ENCODE assay signal across 8 cellular contexts in the genomic region with DNA sequence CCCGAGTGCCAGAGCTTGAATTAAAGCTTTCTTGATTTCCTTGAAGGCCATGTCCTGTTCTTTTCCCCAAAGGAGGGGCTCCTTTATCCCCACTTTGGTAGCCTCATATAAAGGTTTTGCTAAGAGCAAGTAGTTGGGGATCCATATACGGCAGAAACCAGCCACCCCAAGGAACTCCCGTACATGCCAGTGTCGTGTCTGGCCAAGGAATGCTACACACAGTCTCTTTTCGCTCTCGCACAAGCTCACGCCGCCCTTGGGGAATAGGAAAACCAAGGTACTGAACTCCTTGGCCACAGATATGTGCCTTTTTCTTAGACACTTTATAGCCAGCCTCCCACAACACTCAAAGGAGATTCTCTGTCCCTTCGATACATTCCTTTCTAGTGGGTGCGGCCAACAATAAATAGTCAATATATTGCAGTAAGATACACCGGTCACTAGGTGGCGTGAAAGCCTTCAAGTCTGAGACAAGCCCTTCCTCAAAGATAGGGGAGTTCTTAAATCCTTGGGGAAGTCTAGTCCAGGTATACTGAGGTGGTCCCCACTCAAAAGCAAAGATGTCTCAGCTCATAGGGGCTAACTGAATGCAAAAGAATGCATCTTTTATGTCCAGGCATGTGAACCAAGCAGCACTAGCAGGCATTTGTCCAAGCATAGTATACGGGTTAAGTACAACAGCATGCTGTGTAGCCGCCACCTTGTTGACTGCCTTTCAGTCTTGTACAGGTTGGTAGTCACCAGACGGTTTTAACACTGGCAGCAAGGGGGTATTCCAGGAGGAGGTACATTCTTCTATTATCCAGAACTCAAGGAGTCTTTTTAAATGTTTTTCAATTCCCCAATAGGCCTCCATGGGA. TPM values are rescaled to one million over a fixed set of nuclear protein-coding genes. Genes with fewer than 3 reads are reported as not detected.
DNase-seq lines count a peak whose midpoint lies in the region; ATAC-seq and TF ChIP-seq lines count a peak whose summit lies in the region.

No MANE protein-coding gene starts in this region.

- H3K9me3 ChIP-seq in HCT116 (ENCODE audit: control insufficient read depth in 1 of 2, insufficient read depth in 1 of 2, low read depth in 1 of 2, low read length in 2 of 2) = no peaks in the 10 kb centered on the region

- no peaks in the 10 kb centered on the region for H3K9me2 ChIP-seq in HCT116 (ENCODE audit: insufficient read depth)

- no peak overlapping the region for H3K9ac ChIP-seq in HCT116 (ENCODE audit: low read length)

- TF ChIP-seq CTCF in HCT116 (IDR thresholded peaks at IDR 0.05 in 2 of 3, conservative IDR thresholded peaks at IDR 0.05 in 1 of 3; ENCODE audit: borderline replicate concordance in 1 of 3, insufficient read depth in 1 of 3, low read depth in 2 of 3, low read length in 2 of 3) (peak; percentile 33 to 61 (median 45); a peak in 4 of 6 replicates), retinal pigment epithelial cell (conservative IDR thresholded peaks at IDR 0.05; ENCODE audit: low read depth, low read length) (peak; percentile 68)

- H3K27ac ChIP-seq in HCT116 (ENCODE audit: low read depth, low read length) = no peak overlapping the region

- POLR2A ChIA-PET in HCT116 (lab: Charles Lee) = no interaction called here

- no TSS peak for BruUV-seq in HCT116 (replicated peaks; lab: Mats Ljungman, UMichigan)

- DNase-seq in SIG-M5 treated with dmso at 0.1 percent for 504 hours (lab: John Stamatoyannopoulos, UW; ENCODE audit: unreplicated experiment) (peak; percentile 58), SIG-M5 (lab: John Stamatoyannopoulos, UW) (no peak), HCT116 (ENCODE audit: low read depth, low spot score) (peak; percentile 22), NCI-H2196 treated with DMSO at 0.1 percent for 48 hours (lab: John Stamatoyannopoulos, UW; ENCODE audit: unreplicated experiment) (peak; percentile 1), glomerular visceral epithelial cell (ENCODE audit: extremely low spot score) (peak; percentile 56), retinal pigment epithelial cell (ENCODE audit: low read depth) (peak; percentile 3)
- peak; percentile 19 for DNase-seq in activated CD8-positive, alpha-beta memory T cell treated with anti-CD3 and anti-CD28 coated beads, Interleukin-2, amount 50 U/mL, for 4 hours

- H3K4me1 ChIP-seq in HCT116 (ENCODE audit: control insufficient read depth in 1 of 2, insufficient read depth in 2 of 2, low read length in 2 of 2) = no peaks in the 10 kb centered on the region

- intact Hi-C loops in HCT116 (cut with micrococcal nuclease) = no loop called here

- RAD21 ChIA-PET in HCT116 (lab: Charles Lee; ENCODE audit: low non-redundant PET in 1 of 2, low total read pairs in 2 of 2, uncharacterized antibody in 2 of 2, unreplicated experiment in 2 of 2) = no interaction called here

- H2AFZ ChIP-seq in HCT116 (ENCODE audit: low read depth, low read length, poor library complexity, severe bottlenecking) = no peak overlapping the region

- H3K36me3 ChIP-seq in HCT116 (ENCODE audit: control insufficient read depth in 1 of 2, insufficient read depth in 2 of 2, low read length in 2 of 2) = no peaks in the 10 kb centered on the region

- no peak for TF ChIP-seq POLR2A in HCT116 (IDR thresholded peaks at IDR 0.05; ENCODE audit: borderline replicate concordance, extremely low read depth, insufficient read depth, insufficient read length)

- H3K4me2 ChIP-seq in HCT116 (ENCODE audit: low read length) = peak overlapping the region; percentile 25; the same call in 1 of the 2 replicates

- peak; percentile 70 for TF ChIP-seq RAD21 in HCT116 (IDR thresholded peaks at IDR 0.05; ENCODE audit: low read depth)

- H4K20me1 ChIP-seq in HCT116 (ENCODE audit: insufficient read depth) = no peaks in the 10 kb centered on the region

- H3K4me3 ChIP-seq in HCT116 (replicated peaks in 1 of 2; ENCODE audit: low read depth in 1 of 2, low read length in 2 of 2) (no peak overlapping the region), retinal pigment epithelial cell (ENCODE audit: low read length) (no peak overlapping the region)

- CTCF ChIA-PET in HCT116 (lab: Charles Lee) = no interaction called here

- ATAC-seq in HCT116 = peak; percentile 84
- ATAC-seq in HG03139 (IDR thresholded peaks at IDR 0.05; ENCODE audit: unreplicated experiment) = no peak

- H3K27me3 ChIP-seq in HCT116 (ENCODE audit: insufficient read depth, low read length) = no peaks in the 10 kb centered on the region

- H3K79me2 ChIP-seq in HCT116 (ENCODE audit: insufficient read depth, low read length) = no peaks in the 10 kb centered on the region

TF ChIP-seq in HCT116, 20 proteins besides CTCF, POLR2A, EP300 and RAD21:
- TF ChIP-seq TCF7L2 (IDR thresholded peaks at IDR 0.05; ENCODE audit: borderline replicate concordance, extremely low read depth, insufficient read depth, insufficient read length) (no peak), ELF1 (IDR thresholded peaks at IDR 0.05; ENCODE audit: borderline replicate concordance, low read depth) (no peak), FOSL1 (IDR thresholded peaks at IDR 0.05; ENCODE audit: low read depth) (no peak), JUND (IDR thresholded peaks at IDR 0.05) (no peak), POLR2AphosphoS5 (IDR thresholded peaks at IDR 0.05; ENCODE audit: low read depth, low read length) (no peak), EGR1 (IDR thresholded peaks at IDR 0.05; ENCODE audit: low read depth) (no peak), SIN3A (IDR thresholded peaks at IDR 0.05; ENCODE audit: low read depth) (no peak), ZNF274 (IDR thresholded peaks at IDR 0.05; ENCODE audit: low read depth, low read length) (no peak)
- TF ChIP-seq, protein P1, sequence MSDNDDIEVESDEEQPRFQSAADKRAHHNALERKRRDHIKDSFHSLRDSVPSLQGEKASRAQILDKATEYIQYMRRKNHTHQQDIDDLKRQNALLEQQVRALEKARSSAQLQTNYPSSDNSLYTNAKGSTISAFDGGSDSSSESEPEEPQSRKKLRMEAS (IDR thresholded peaks at IDR 0.05) = no peak
- TF ChIP-seq, protein P2, sequence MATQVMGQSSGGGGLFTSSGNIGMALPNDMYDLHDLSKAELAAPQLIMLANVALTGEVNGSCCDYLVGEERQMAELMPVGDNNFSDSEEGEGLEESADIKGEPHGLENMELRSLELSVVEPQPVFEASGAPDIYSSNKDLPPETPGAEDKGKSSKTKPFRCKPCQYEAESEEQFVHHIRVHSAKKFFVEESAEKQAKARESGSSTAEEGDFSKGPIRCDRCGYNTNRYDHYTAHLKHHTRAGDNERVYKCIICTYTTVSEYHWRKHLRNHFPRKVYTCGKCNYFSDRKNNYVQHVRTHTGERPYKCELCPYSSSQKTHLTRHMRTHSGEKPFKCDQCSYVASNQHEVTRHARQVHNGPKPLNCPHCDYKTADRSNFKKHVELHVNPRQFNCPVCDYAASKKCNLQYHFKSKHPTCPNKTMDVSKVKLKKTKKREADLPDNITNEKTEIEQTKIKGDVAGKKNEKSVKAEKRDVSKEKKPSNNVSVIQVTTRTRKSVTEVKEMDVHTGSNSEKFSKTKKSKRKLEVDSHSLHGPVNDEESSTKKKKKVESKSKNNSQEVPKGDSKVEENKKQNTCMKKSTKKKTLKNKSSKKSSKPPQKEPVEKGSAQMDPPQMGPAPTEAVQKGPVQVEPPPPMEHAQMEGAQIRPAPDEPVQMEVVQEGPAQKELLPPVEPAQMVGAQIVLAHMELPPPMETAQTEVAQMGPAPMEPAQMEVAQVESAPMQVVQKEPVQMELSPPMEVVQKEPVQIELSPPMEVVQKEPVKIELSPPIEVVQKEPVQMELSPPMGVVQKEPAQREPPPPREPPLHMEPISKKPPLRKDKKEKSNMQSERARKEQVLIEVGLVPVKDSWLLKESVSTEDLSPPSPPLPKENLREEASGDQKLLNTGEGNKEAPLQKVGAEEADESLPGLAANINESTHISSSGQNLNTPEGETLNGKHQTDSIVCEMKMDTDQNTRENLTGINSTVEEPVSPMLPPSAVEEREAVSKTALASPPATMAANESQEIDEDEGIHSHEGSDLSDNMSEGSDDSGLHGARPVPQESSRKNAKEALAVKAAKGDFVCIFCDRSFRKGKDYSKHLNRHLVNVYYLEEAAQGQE (IDR thresholded peaks at IDR 0.05; ENCODE audit: low read depth) = no peak

RNA-seq across cellular contexts. Expression of a gene that starts 57.8 kb away (rescaled TPM):
- total RNA-seq in HCT116 (2021; ENCODE audit: unreplicated experiment) = not detected
- not detected in 2 replicates for polyA plus RNA-seq in HCT116 (2012)
